22 cellular contexts compared by ENCODE assay signal in genomic region chr17:74408830-74409229, GRCh38. TPM values are rescaled to one million over a fixed set of nuclear protein-coding genes. Genes with fewer than 3 reads are reported as not detected.
DNase-seq lines count a peak whose midpoint lies in the region; ATAC-seq and FAIRE-seq lines count a peak whose summit lies in the region.
"Had no signal": no experiment of that assay in that cellular context is flagged by ENCODE, and none has a peak within 500 bp of the region (broad histone marks: within the 10 kb centered on the region; RNA-seq: fewer than 3 reads in every experiment).

No MANE protein-coding gene starts in this region.

- H3K9me3 Mint-ChIP-seq in activated naive CD4-positive, alpha-beta T cell treated with anti-CD3 and anti-CD28 coated beads for 36 hours: no peaks in the 10 kb centered on the region
- H3K9me3 Mint-ChIP-seq: activated CD4-positive, alpha-beta memory T cell treated with anti-CD3 and anti-CD28 coated beads for 36 hours; CD4-positive, alpha-beta T cell; central memory CD8-positive, alpha-beta T cell had no signal

- CTCF ChIA-PET in activated naive CD4-positive, alpha-beta T cell treated with anti-CD3 and anti-CD28 coated beads for 36 hours (lab: Charles Lee): interaction anchor here (1.0 kb wide), 1 partner anchor 48 kb away, joined by 4 read pairs; no protein-coding TSS in a partner anchor

- H3K27ac Mint-ChIP-seq in activated naive CD4-positive, alpha-beta T cell treated with anti-CD3 and anti-CD28 coated beads for 36 hours: no peak overlapping the region
- H3K27ac Mint-ChIP-seq: activated CD4-positive, alpha-beta memory T cell treated with anti-CD3 and anti-CD28 coated beads for 36 hours; CD4-positive, alpha-beta T cell; T-helper 17 cell had no signal

- H3K36me3 Mint-ChIP-seq in activated naive CD4-positive, alpha-beta T cell treated with anti-CD3 and anti-CD28 coated beads for 36 hours (ENCODE audit: low read depth): no peaks in the 10 kb centered on the region
- H3K36me3 Mint-ChIP-seq: activated CD4-positive, alpha-beta memory T cell treated with anti-CD3 and anti-CD28 coated beads for 36 hours had no signal

- intact Hi-C loops in left colon (cut with DNase I, micrococcal nuclease): no loop called here
- intact Hi-C loops in activated naive CD4-positive, alpha-beta T cell treated with anti-CD3 and anti-CD28 coated beads for 36 hours (cut with micrococcal nuclease): no loop called here
- intact Hi-C loops in sciatic nerve (cut with DNase I): no loop called here

- H3K4me1 Mint-ChIP-seq in activated naive CD4-positive, alpha-beta T cell treated with anti-CD3 and anti-CD28 coated beads for 36 hours (ENCODE audit: low read depth): peaks cover 4% of the 10 kb centered on the region
- H3K4me1 Mint-ChIP-seq: central memory CD8-positive, alpha-beta T cell had no signal

- DNase-seq in DMS79 (lab: John Stamatoyannopoulos, UW) (peak; percentile 53), NCI-H2029 (lab: John Stamatoyannopoulos, UW) (peak; percentile 81), NCI-H748 (lab: John Stamatoyannopoulos, UW; ENCODE audit: unreplicated experiment) (peak; percentile 92), left colon (no peak), sciatic nerve (ENCODE audit: low spot score) (no peak), frontal cortex (ENCODE audit: low spot score in 2 of 2) (no peak), occipital lobe (lab: John Stamatoyannopoulos, UW) (no peak)
- DNase-seq in activated naive CD4-positive, alpha-beta T cell treated with anti-CD3 and anti-CD28 coated beads for 36 hours: no peak
- DNase-seq: activated CD4-positive, alpha-beta memory T cell treated with anti-CD3 and anti-CD28 coated beads for 36 hours; activated naive CD4-positive, alpha-beta T cell treated with Interleukin-2 at 50 U/mL for 16 hours; activated T-cell treated with anti-CD3 and anti-CD28 coated beads for 4 hours; anterior cingulate cortex; CD4-positive, alpha-beta T cell; effector CD4-positive, alpha-beta T cell; NCI-H446 treated with DMSO at 0.1 percent for 48 hours; stimulated activated CD4-positive, alpha-beta T cell treated with anti-CD3 and anti-CD28 coated beads, Interleukin-15, amount 100 ng/mL, for 24 hours; T-helper 17 cell had no signal

- H3K4me3 Mint-ChIP-seq in activated naive CD4-positive, alpha-beta T cell treated with anti-CD3 and anti-CD28 coated beads for 36 hours: no peak overlapping the region
- H3K4me3 Mint-ChIP-seq: activated CD4-positive, alpha-beta memory T cell treated with anti-CD3 and anti-CD28 coated beads for 36 hours; CD4-positive, alpha-beta T cell; central memory CD8-positive, alpha-beta T cell; T-helper 17 cell had no signal

- no peaks in the 10 kb centered on the region for H3K27me3 Mint-ChIP-seq in activated naive CD4-positive, alpha-beta T cell treated with anti-CD3 and anti-CD28 coated beads for 36 hours (ENCODE audit: low read depth)

- FAIRE-seq in frontal cortex (lab: Jason Lieb, UNC): no peak

- peak; percentile 63 for ATAC-seq in left colon
- ATAC-seq in sciatic nerve: no peak
- ATAC-seq: T-helper 17 cell had no signal

RNA-seq across cellular contexts. Expression of gene GPRC5C, which starts 23.1 kb away (rescaled TPM):
- 100 to 1,000 TPM; 155 to 161 TPM for total RNA-seq in left colon
- not detected for total RNA-seq in activated naive CD4-positive, alpha-beta T cell treated with anti-CD3 and anti-CD28 coated beads for 36 hours
- 62.9 TPM for total RNA-seq in sciatic nerve
- total RNA-seq in frontal cortex: 5.3 TPM
- 10.0 TPM for total RNA-seq in occipital lobe
- total RNA-seq: CD4-positive, alpha-beta T cell had no signal

RNA-seq across cellular contexts. Expression of gene GPR142, which starts 41.5 kb away (rescaled TPM):
- total RNA-seq in left colon: under 1 TPM in 1 of 2 donors, not detected in 1; 0.31 TPM
- not detected for total RNA-seq in activated naive CD4-positive, alpha-beta T cell treated with anti-CD3 and anti-CD28 coated beads for 36 hours
- total RNA-seq in sciatic nerve: 1.1 TPM
- total RNA-seq in frontal cortex: not detected
- total RNA-seq in occipital lobe: not detected
- total RNA-seq: activated CD4-positive, alpha-beta memory T cell treated with anti-CD3 and anti-CD28 coated beads for 36 hours; CD4-positive, alpha-beta T cell; Daoy; left lobe of liver; mononuclear cell; renal cortical epithelial cell; T-helper 17 cell had no signal

RNA-seq across cellular contexts. Expression of gene BTBD17, which starts 47.2 kb away (rescaled TPM):
- total RNA-seq in left colon: under 1 TPM in 1 of 2 donors, not detected in 1; 0.24 TPM
- not detected for total RNA-seq in activated naive CD4-positive, alpha-beta T cell treated with anti-CD3 and anti-CD28 coated beads for 36 hours
- not detected for total RNA-seq in sciatic nerve
- total RNA-seq in frontal cortex: 5.3 TPM
- total RNA-seq in occipital lobe: 4.5 TPM
- total RNA-seq: activated CD4-positive, alpha-beta memory T cell treated with anti-CD3 and anti-CD28 coated beads for 36 hours; CD4-positive, alpha-beta T cell; Daoy; left lobe of liver; mononuclear cell; renal cortical epithelial cell; T-helper 17 cell had no signal

RNA-seq across cellular contexts. Expression of gene CD300A, which starts 57.6 kb away (rescaled TPM):
- total RNA-seq in left colon: 1 to 10 TPM; 1.8 to 7.9 TPM
- 1 to 10 TPM; 1.3 to 1.8 TPM for total RNA-seq in activated naive CD4-positive, alpha-beta T cell treated with anti-CD3 and anti-CD28 coated beads for 36 hours
- total RNA-seq in sciatic nerve: 13.0 TPM
- 2.4 TPM for total RNA-seq in frontal cortex
- total RNA-seq in occipital lobe: 3.3 TPM
- total RNA-seq: Daoy had no signal

Comparison
In these comparisons a context has a peak if more than half of its experiments do, and no peak if none do; other contexts are left out.
1. DNase-seq: peak in DMS79 (single experiment), NCI-H2029 (single experiment) and NCI-H748 (single experiment); none in left colon (0 of 2), activated naive CD4-positive, alpha-beta T cell treated with anti-CD3 and anti-CD28 coated beads for 36 hours (single experiment), sciatic nerve (single experiment), frontal cortex (0 of 2) and occipital lobe (single experiment).